ENCODE assay signal across 18 cellular contexts in the genomic region with DNA sequence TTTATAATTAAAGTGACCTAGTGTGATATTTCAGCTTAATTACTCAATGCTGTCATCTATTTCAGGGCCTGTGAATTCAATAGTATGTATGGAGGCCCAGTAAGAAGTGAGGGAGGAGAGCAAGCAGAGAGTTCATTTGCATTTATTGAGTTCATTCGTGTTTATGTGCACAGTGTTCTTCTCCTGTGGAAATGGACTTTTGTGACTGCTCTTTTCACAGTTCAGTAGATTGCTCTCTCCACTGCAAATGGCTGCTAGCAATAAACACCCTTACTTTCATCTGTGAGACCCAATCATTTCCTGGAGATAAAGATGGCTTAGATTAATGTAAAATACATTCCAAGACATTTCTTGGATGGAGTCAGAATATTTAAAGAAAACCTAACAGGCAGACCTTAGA.
DNase-seq lines count a peak whose midpoint lies in the region; ATAC-seq and TF ChIP-seq lines count a peak whose summit lies in the region.
"Had no signal": no experiment of that assay in that cellular context is flagged by ENCODE, and none has a peak within 500 bp of the region (broad histone marks: within the 10 kb centered on the region; RNA-seq: fewer than 3 reads in every experiment).

No MANE protein-coding gene starts in this region.

- ATAC-seq in HG03571 (IDR thresholded peaks at IDR 0.05; ENCODE audit: unreplicated experiment) = no peak
- ATAC-seq: HepG2 had no signal

- H2AFZ ChIP-seq in neuronal stem cell (ENCODE audit: low read length) (peak overlapping the region; percentile 36), OCI-LY7 (ENCODE audit: low read length) (no peak overlapping the region)

- H2BK15ac ChIP-seq in neuronal stem cell (ENCODE audit: low read length) = no peak overlapping the region

- H3K4me1 ChIP-seq in HEK293 (ENCODE audit: control insufficient read depth, insufficient read depth, low read length) = no peaks in the 10 kb centered on the region
- no peaks in the 10 kb centered on the region for H3K4me1 ChIP-seq in esophagus muscularis mucosa
- H3K4me1 ChIP-seq in neuronal stem cell (ENCODE audit: control insufficient read depth in 2 of 2, insufficient read depth in 1 of 2, low read depth in 1 of 2, low read length in 2 of 2) = no peaks in the 10 kb centered on the region
- no peaks in the 10 kb centered on the region for H3K4me1 ChIP-seq in OCI-LY7 (ENCODE audit: insufficient read depth, low read length, poor library complexity, severe bottlenecking)

- H3K4me2 ChIP-seq in neuronal stem cell (ENCODE audit: insufficient read depth, low read length, poor library complexity, severe bottlenecking) (no peak overlapping the region), OCI-LY7 (ENCODE audit: low read length) (no peak overlapping the region)
- H3K4me2 ChIP-seq: KMS-11 had no signal

- no peak overlapping the region for H3K27ac ChIP-seq in HEK293 (ENCODE audit: extremely low read depth, low read depth, low read length)
- H3K27ac ChIP-seq in esophagus muscularis mucosa (replicated peaks in 1 of 4) = no peak overlapping the region
- H3K27ac ChIP-seq in neuronal stem cell (replicated peaks; ENCODE audit: low read length) = no peak overlapping the region
- H3K27ac ChIP-seq in OCI-LY7 (ENCODE audit: low read depth, low read length, poor library complexity, severe bottlenecking) = no peak overlapping the region
- H3K27ac ChIP-seq: GM23248, KMS-11 had no signal

- no peak overlapping the region for H3K9ac ChIP-seq in neuronal stem cell (ENCODE audit: low read depth, low read length, poor library complexity)
- H3K9ac ChIP-seq: GM23248, KMS-11 had no signal

- H4K20me1 ChIP-seq in OCI-LY7 (ENCODE audit: insufficient read depth, low read length) = no peaks in the 10 kb centered on the region

- H3K9me3 ChIP-seq in HEK293 (ENCODE audit: control insufficient read depth, insufficient read depth, low read depth, low read length) = no peaks in the 10 kb centered on the region
- no peaks in the 10 kb centered on the region for H3K9me3 ChIP-seq in esophagus muscularis mucosa
- H3K9me3 ChIP-seq in neuronal stem cell (replicated peaks in 1 of 2; ENCODE audit: control insufficient read depth in 2 of 2, insufficient read depth in 1 of 2, low read depth in 1 of 2, low read length in 2 of 2) = no peaks in the 10 kb centered on the region
- H3K9me3 ChIP-seq in MG63 = no peaks in the 10 kb centered on the region
- no peaks in the 10 kb centered on the region for H3K9me3 ChIP-seq in OCI-LY7 (ENCODE audit: low read length)

- H3K23ac ChIP-seq in neuronal stem cell (ENCODE audit: low read depth, low read length, poor library complexity) = no peak overlapping the region

- no peak overlapping the region for H2BK12ac ChIP-seq in neuronal stem cell (ENCODE audit: low read length)

- intact Hi-C loops in esophagus muscularis mucosa (cut with DNase I) = loop anchor here (10.0 kb wide), 1 partner anchor 47 kb away; no protein-coding TSS in a partner anchor
- intact Hi-C loops in OCI-LY7 (cut with micrococcal nuclease; ENCODE audit: unreplicated experiment) = no loop called here

- no peak overlapping the region for H3K4me3 Mint-ChIP-seq in T-helper 1 cell treated with Interleukin-12 subunit alpha and Interleukin-12 subunit beta and Interleukin-4 antibody, amounts not matched to agents 30 μg/mL and 1 μg/mL, for 36 hours

- no peak overlapping the region for H3K4me3 ChIP-seq in HEK293 (ENCODE audit: low read depth, low read length)
- no peak overlapping the region for H3K4me3 ChIP-seq in esophagus muscularis mucosa
- no peak overlapping the region for H3K4me3 ChIP-seq in neuronal stem cell (ENCODE audit: low read length in 2 of 2)
- no peak overlapping the region for H3K4me3 ChIP-seq in MG63
- no peak overlapping the region for H3K4me3 ChIP-seq in OCI-LY7 (ENCODE audit: low read depth, low read length, poor library complexity, severe bottlenecking)
- H3K4me3 ChIP-seq: GM23248 had no signal

- H3K9me2 ChIP-seq in OCI-LY7 (ENCODE audit: insufficient read depth, low read length) = no peaks in the 10 kb centered on the region

- TF ChIP-seq EP300 in esophagus muscularis mucosa (IDR thresholded peaks at IDR 0.05) = no peak

- H3K79me1 ChIP-seq in neuronal stem cell (ENCODE audit: low read depth, low read length) = no peaks in the 10 kb centered on the region

- H3K27me3 ChIP-seq in esophagus muscularis mucosa (no peaks in the 10 kb centered on the region), neuronal stem cell (ENCODE audit: control insufficient read depth in 3 of 3, insufficient read depth in 3 of 3, low read depth in 1 of 3, low read length in 3 of 3) (no peaks in the 10 kb centered on the region), MG63 (no peaks in the 10 kb centered on the region)

- DNase-seq in T-helper 1 cell = no peak
- DNase-seq in esophagus muscularis mucosa (ENCODE audit: extremely low spot score) = peak; percentile 4
- no peak for DNase-seq in neuronal stem cell (ENCODE audit: low spot score)
- DNase-seq in MG63 = no peak
- no peak for DNase-seq in OCI-LY7 (ENCODE audit: low spot score)
- DNase-seq: 8988T, COR-L47, GM23248, HCEC 1CT, NCI-H1417 treated with DMSO at 0.1 percent for 48 hours, NCI-H187 treated with DMSO at 0.1 percent for 48 hours, NCI-H2227 treated with DMSO at 0.1 percent for 48 hours, NCI-H524 had no signal

- H3K4ac ChIP-seq in neuronal stem cell (ENCODE audit: low read length) = no peak overlapping the region

- H3K14ac ChIP-seq in neuronal stem cell (ENCODE audit: low read length) = no peak overlapping the region

- 68% methylated on average over 1 of the region's 1 CpG for WGBS in esophagus muscularis mucosa
- no CpG with 5 or more reads among the region's 1 CpG for WGBS in neuronal stem cell (ENCODE audit: extremely low coverage in 2 of 2, insufficient read length in 2 of 2, insufficient replicate concordance in 1 of 2), 2 donors

- TF ChIP-seq CTCF in HEK293 (tag by site-specific recombination; IDR thresholded peaks at IDR 0.05) = no peak
- no peak for TF ChIP-seq CTCF in esophagus muscularis mucosa (IDR thresholded peaks at IDR 0.05)
- no peak for TF ChIP-seq CTCF in OCI-LY7 (conservative IDR thresholded peaks at IDR 0.05; ENCODE audit: low read length)

- no peak overlapping the region for H4K91ac ChIP-seq in neuronal stem cell (ENCODE audit: low read depth, low read length, poor library complexity)

- CTCF ChIA-PET in HEK293 (lab: Yijun Ruan, JAX) = interaction anchor here (1.0 kb wide), 1 partner anchor 9 kb away, joined by 5 read pairs; no protein-coding TSS in a partner anchor
- CTCF ChIA-PET in OCI-LY7 (lab: Charles Lee; ENCODE audit: unreplicated experiment) = no interaction called here

- TF ChIP-seq POLR2A in esophagus muscularis mucosa (IDR thresholded peaks at IDR 0.05; ENCODE audit: low read depth) = no peak

- peaks cover 2% of the 10 kb centered on the region for H3K36me3 Mint-ChIP-seq in T-helper 1 cell treated with Interleukin-12 subunit alpha and Interleukin-12 subunit beta and Interleukin-4 antibody, amounts not matched to agents 30 μg/mL and 1 μg/mL, for 36 hours (ENCODE audit: low read depth)

- BruUV-seq in OCI-LY7 (replicated peaks; lab: Mats Ljungman, UMichigan) = no TSS peak

- H3K9me3 Mint-ChIP-seq in T-helper 1 cell treated with Interleukin-12 subunit alpha and Interleukin-12 subunit beta and Interleukin-4 antibody, amounts not matched to agents 30 μg/mL and 1 μg/mL, for 36 hours = peaks cover 2% of the 10 kb centered on the region

- H2AK5ac ChIP-seq in neuronal stem cell (ENCODE audit: low read depth, low read length) = no peak overlapping the region

- POLR2A ChIA-PET in HEK293 (lab: Yijun Ruan, JAX) (interaction anchor here (0.6 to 1.2 kb wide), 2 partner anchors 131 to 135 kb away, joined by 3 read pairs; partner anchors contain the start of gene CEMIP2), OCI-LY7 (lab: Charles Lee) (interaction anchor here (0.7 to 1.1 kb wide), 2 partner anchors 10 to 556 kb away, joined by 3 to 8 read pairs; no protein-coding TSS in a partner anchor)

- no peak overlapping the region for H2BK5ac ChIP-seq in neuronal stem cell (ENCODE audit: low read length)

- no peak overlapping the region for H2BK120ac ChIP-seq in neuronal stem cell (ENCODE audit: low read depth, low read length)

- H3K27me3 Mint-ChIP-seq in T-helper 1 cell treated with Interleukin-12 subunit alpha and Interleukin-12 subunit beta and Interleukin-4 antibody, amounts not matched to agents 30 μg/mL and 1 μg/mL, for 36 hours (ENCODE audit: low read depth) = peaks cover 13% of the 10 kb centered on the region

- no peaks in the 10 kb centered on the region for H3K79me2 ChIP-seq in OCI-LY7 (ENCODE audit: insufficient read depth, low read depth, low read length)

- H3K36me3 ChIP-seq in HEK293 (ENCODE audit: control insufficient read depth in 2 of 2, insufficient read depth in 1 of 2, low read length in 2 of 2) (no peaks in the 10 kb centered on the region), esophagus muscularis mucosa (no peaks in the 10 kb centered on the region), neuronal stem cell (replicated peaks in 1 of 2; ENCODE audit: control insufficient read depth in 2 of 2, insufficient read depth in 2 of 2, low read length in 2 of 2) (no peaks in the 10 kb centered on the region), MG63 (no peaks in the 10 kb centered on the region), OCI-LY7 (ENCODE audit: insufficient read depth, low read length) (no peaks in the 10 kb centered on the region)

- peaks cover 31% of the 10 kb centered on the region for H3K4me1 Mint-ChIP-seq in T-helper 1 cell treated with Interleukin-12 subunit alpha and Interleukin-12 subunit beta and Interleukin-4 antibody, amounts not matched to agents 30 μg/mL and 1 μg/mL, for 36 hours (ENCODE audit: low read depth)

- peak overlapping the region; percentile 8 for H3K27ac Mint-ChIP-seq in T-helper 1 cell treated with Interleukin-12 subunit alpha and Interleukin-12 subunit beta and Interleukin-4 antibody, amounts not matched to agents 30 μg/mL and 1 μg/mL, for 36 hours

- no peak overlapping the region for H4K8ac ChIP-seq in neuronal stem cell (ENCODE audit: low read depth, low read length)

- no peak overlapping the region for H3K18ac ChIP-seq in neuronal stem cell (ENCODE audit: low read length)

TF ChIP-seq in HEK293, 187 proteins besides CTCF, POLR2A, EP300 and RAD21:
- TF ChIP-seq FEZF1 (tag by site-specific recombination; IDR thresholded peaks at IDR 0.05) (0 out of 2 replicates have a peak, but pooled peaks have one; percentile 28), KLF1 (tag by site-specific recombination; IDR thresholded peaks at IDR 0.05) (no peak)
